8 cellular contexts compared by ENCODE assay signal in the genomic region with DNA sequence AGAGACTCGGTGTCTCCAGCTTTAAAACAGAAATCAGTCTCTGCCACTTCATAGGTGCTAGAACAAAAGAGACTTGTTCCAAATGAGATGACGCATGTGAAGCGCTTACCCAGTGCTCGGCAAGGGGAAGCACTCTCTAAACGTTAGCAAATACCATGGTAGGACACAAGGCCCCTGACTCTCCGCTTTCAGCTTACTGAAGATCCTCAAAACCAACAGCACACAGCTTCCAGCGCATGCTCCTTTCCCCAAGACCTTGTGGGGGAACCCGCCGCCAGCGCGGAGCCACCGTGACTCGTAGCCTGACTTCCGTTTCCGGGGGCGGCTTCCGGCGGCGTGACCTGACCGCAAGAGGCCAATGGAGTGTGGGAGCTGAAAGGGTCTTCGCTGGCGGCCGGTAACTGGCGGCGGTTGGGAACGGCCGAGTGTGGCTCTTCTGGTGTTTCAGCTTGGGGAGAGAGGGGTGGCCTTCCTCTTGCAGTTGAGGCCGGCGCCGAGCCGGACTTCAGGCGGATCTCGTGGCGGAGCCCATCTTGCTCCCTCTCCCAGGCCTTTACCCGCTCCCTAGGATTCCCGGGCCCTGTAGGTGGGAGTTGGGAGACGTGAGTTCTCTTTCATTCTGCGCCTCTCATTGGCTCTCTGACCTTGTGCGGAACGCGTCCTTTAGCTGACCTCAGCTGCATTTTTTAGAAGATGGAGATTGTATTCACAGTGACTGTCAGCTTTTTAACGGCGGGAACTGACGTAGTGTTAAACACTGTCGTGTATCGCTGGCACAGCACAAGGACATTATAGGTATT. TPM values are rescaled to one million over a fixed set of nuclear protein-coding genes. Genes with fewer than 3 reads are reported as not detected.
A peak's percentile ranks its signal among the peaks of the same experiment; 100 is the strongest.
DNase-seq lines count a peak whose midpoint lies in the region; ATAC-seq and TF ChIP-seq lines count a peak whose summit lies in the region.

Gene THUMPD3, plus strand, starts transcription at position 324 of the 800 bp plus-strand sequence. CDS start 2,015 bp downstream, outside the sequence.

- peaks cover 13 to 39% of the 10 kb centered on the region in 2 donors for H3K36me3 Mint-ChIP-seq in activated naive CD4-positive, alpha-beta T cell treated with anti-CD3 and anti-CD28 coated beads, Interleukin-2, amount 50 U/mL, for 72 hours
- H3K36me3 Mint-ChIP-seq in glutamatergic neuron (ENCODE audit: unreplicated experiment) = no peaks in the 10 kb centered on the region
- H3K36me3 Mint-ChIP-seq in osteocyte (ENCODE audit: unreplicated experiment) = peaks cover 12% of the 10 kb centered on the region

- H3K9me3 ChIP-seq in thymus (ENCODE audit: control insufficient read depth) = no peaks in the 10 kb centered on the region

- peak within 1 kb of the TSS; percentile 97 for H3K4me3 Mint-ChIP-seq in glutamatergic neuron (ENCODE audit: unreplicated experiment)
- peak within 1 kb of the TSS; percentile 93 for H3K4me3 Mint-ChIP-seq in osteocyte (ENCODE audit: unreplicated experiment)

- TF ChIP-seq CTCF in HFF-Myc (IDR thresholded peaks at IDR 0.05; ENCODE audit: low read depth, low read length, missing control alignments) (no peak), glutamatergic neuron (IDR thresholded peaks at IDR 0.05; ENCODE audit: partially characterized antibody, unreplicated experiment) (no peak), osteocyte (IDR thresholded peaks at IDR 0.05) (no peak)

- H3K4me1 Mint-ChIP-seq in glutamatergic neuron (ENCODE audit: low read depth, unreplicated experiment) (peaks cover 2% of the 10 kb centered on the region), osteocyte (ENCODE audit: unreplicated experiment) (peaks cover 13% of the 10 kb centered on the region)

- DNase-seq in GM04504 (ENCODE audit: low read depth) (peak; percentile 76), HFF-Myc (ENCODE audit: extremely low read depth, low read depth) (peak; percentile 74), NAMALWA (ENCODE audit: low spot score) (peak; percentile 97), SKM-1 (lab: John Stamatoyannopoulos, UW; ENCODE audit: unreplicated experiment) (peak; percentile 85), glutamatergic neuron (peak; percentile 94), osteocyte (ENCODE audit: extremely low spot score, unreplicated experiment) (peak; percentile 94)
- peak; percentile 90 to 94 for DNase-seq in activated naive CD4-positive, alpha-beta T cell treated with anti-CD3 and anti-CD28 coated beads, Interleukin-2, amount 50 U/mL, for 72 hours (ENCODE audit: low spot score in 2 of 2)

- peak within 1 kb of the TSS; percentile 99 to 100 for H3K27ac Mint-ChIP-seq in activated naive CD4-positive, alpha-beta T cell treated with anti-CD3 and anti-CD28 coated beads, Interleukin-2, amount 50 U/mL, for 72 hours
- H3K27ac Mint-ChIP-seq in glutamatergic neuron (ENCODE audit: unreplicated experiment) = peak within 1 kb of the TSS; percentile 97
- H3K27ac Mint-ChIP-seq in osteocyte (ENCODE audit: unreplicated experiment) = peak within 1 kb of the TSS; percentile 99

- H3K27me3 Mint-ChIP-seq in glutamatergic neuron (ENCODE audit: unreplicated experiment) = no peaks in the 10 kb centered on the region
- no peaks in the 10 kb centered on the region for H3K27me3 Mint-ChIP-seq in osteocyte (ENCODE audit: unreplicated experiment)

- under 1% methylated on average over 46 of the region's 46 CpGs for WGBS in thymus

- peak within 1 kb of the TSS; percentile 90 for H3K27ac ChIP-seq in thymus (ENCODE audit: low read depth)

- H3K9me3 Mint-ChIP-seq in activated naive CD4-positive, alpha-beta T cell treated with anti-CD3 and anti-CD28 coated beads, Interleukin-2, amount 50 U/mL, for 72 hours = no peaks in the 10 kb centered on the region
- H3K9me3 Mint-ChIP-seq in glutamatergic neuron (ENCODE audit: unreplicated experiment) (peaks cover 6% of the 10 kb centered on the region), osteocyte (ENCODE audit: unreplicated experiment) (no peaks in the 10 kb centered on the region)

- H3K4me1 ChIP-seq in thymus (ENCODE audit: control insufficient read depth, insufficient read depth, low read length) = peaks cover 4% of the 10 kb centered on the region

- peaks cover 3% of the 10 kb centered on the region for H3K36me3 ChIP-seq in thymus (ENCODE audit: control insufficient read depth, insufficient read depth)

- H3K4me3 ChIP-seq in HFF-Myc (replicated peaks; ENCODE audit: low read depth, low read length) = peak within 1 kb of the TSS; percentile 73
- peak within 1 kb of the TSS; percentile 94 for H3K4me3 ChIP-seq in thymus (ENCODE audit: low read length)

- H3K27me3 ChIP-seq in thymus (ENCODE audit: control insufficient read depth, insufficient read depth) = no peaks in the 10 kb centered on the region

- peak; percentile 98 for ATAC-seq in activated naive CD4-positive, alpha-beta T cell treated with anti-CD3 and anti-CD28 coated beads, Interleukin-2, amount 50 U/mL, for 72 hours

RNA-seq across cellular contexts. Expression of gene THUMPD3, which starts in this region (rescaled TPM):
- 10 to 100 TPM; 61.6 to 62.0 TPM for total RNA-seq in activated naive CD4-positive, alpha-beta T cell treated with anti-CD3 and anti-CD28 coated beads, Interleukin-2, amount 50 U/mL, for 72 hours
- total RNA-seq in glutamatergic neuron (ENCODE audit: unreplicated experiment) (50.2 TPM), osteocyte (43.2 and 45.4 TPM in 2 replicates)
- polyA plus RNA-seq in thymus = 36.6 TPM

Comparison
In these comparisons a context has a peak if more than half of its experiments do, and no peak if none do; other contexts are left out.
1. Peak in every context shown above with its lines: DNase-seq, ATAC-seq, H3K4me3 ChIP-seq and H3K27ac ChIP-seq.